ENCODE assay signal across 8 cellular contexts in the genomic region with DNA sequence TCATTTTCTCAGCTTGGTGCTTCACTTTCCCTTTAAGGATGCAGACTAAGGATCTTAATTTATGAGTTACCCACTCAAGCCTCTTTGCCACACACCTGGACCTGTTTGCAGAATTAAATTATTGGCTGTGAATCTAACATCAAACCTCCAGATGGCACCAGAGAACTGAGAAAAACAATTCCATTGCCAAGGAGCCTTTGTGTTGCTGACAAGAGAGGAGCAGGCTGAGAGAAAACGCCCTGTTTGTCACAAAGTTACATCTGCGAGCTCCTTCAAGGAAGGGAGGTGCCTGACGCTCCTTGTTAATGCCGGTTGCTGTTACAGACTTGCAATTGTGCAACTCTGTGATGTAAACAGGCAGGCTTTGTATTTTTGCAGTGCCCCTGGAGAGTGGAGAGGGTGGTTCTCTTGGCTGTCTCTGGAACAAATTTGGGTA. TPM values are rescaled to one million over a fixed set of nuclear protein-coding genes. Genes with fewer than 3 reads are reported as not detected.
DNase-seq lines count a peak whose midpoint lies in the region; FAIRE-seq and TF ChIP-seq lines count a peak whose summit lies in the region.

No MANE protein-coding gene starts in this region.

- POLR2A ChIA-PET in endothelial cell of umbilical vein (lab: Charles Lee) = no interaction called here

- peak; percentile 89 for FAIRE-seq in endothelial cell of umbilical vein (lab: Jason Lieb, UNC)

- in situ Hi-C loops in SK-MEL-5 (cut with HindIII; ENCODE audit: low pct_unique_long_range_greater_than_20kb, low sequenced_read_pairs) = no loop called here

- H2AFZ ChIP-seq in endothelial cell of umbilical vein (ENCODE audit: low read depth, low read length) = no peak overlapping the region

- CTCF ChIA-PET in endothelial cell of umbilical vein (lab: Charles Lee) = interaction anchor here (0.8 to 3.3 kb wide), 19 partner anchors 9 to 788 kb away, joined by 3 to 29 read pairs (median 4); no protein-coding TSS in a partner anchor

- dilution Hi-C loops in endothelial cell of umbilical vein (cut with MboI; ENCODE audit: extremely low pct_ligation_motif_present, low sequenced_read_pairs) = no loop called here

- no peaks in the 10 kb centered on the region for H3K9me1 ChIP-seq in endothelial cell of umbilical vein (replicated peaks; ENCODE audit: control insufficient read depth, extremely low read depth, insufficient read depth, low read length)

- H3K4me2 ChIP-seq in endothelial cell of umbilical vein (ENCODE audit: insufficient read depth, low read length) = no peak overlapping the region

- intact Hi-C loops in endothelial cell of umbilical vein (cut with micrococcal nuclease) = loop anchor here (1.0 to 2.0 kb wide), 4 partner anchors 529 to 788 kb away; no protein-coding TSS in a partner anchor

- peaks cover 0 to 2% of the 10 kb centered on the region in 2 experiments for H3K27me3 ChIP-seq in endothelial cell of umbilical vein (ENCODE audit: control insufficient read depth in 2 of 2, insufficient read depth in 2 of 2, low read length in 2 of 2)

- no peaks in the 10 kb centered on the region for H3K4me1 ChIP-seq in endothelial cell of umbilical vein (ENCODE audit: control insufficient read depth, extremely low read depth, insufficient read depth, low read length)

- DNase-seq in GDM1 (lab: John Stamatoyannopoulos, UW) = peak; percentile 69
- DNase-seq in NCI-H1048 (lab: John Stamatoyannopoulos, UW) = peak; percentile 34
- DNase-seq in SK-MEL-5 (ENCODE audit: low read depth, low spot score) = peak; percentile 86
- peak; percentile 74 for DNase-seq in endothelial cell of umbilical vein (ENCODE audit: low read depth, low spot score)
- peak; percentile 86 for DNase-seq in medulla oblongata (ENCODE audit: extremely low spot score)
- no peak for DNase-seq in NK-92 treated with Interleukin-12 subunit alpha and Interleukin-12 subunit beta, amount 100 ng/mL, for 24 hours (lab: John Stamatoyannopoulos, UW)
- DNase-seq in HK-2 (ENCODE audit: unreplicated experiment) = no peak

- H3K4me3 ChIP-seq in endothelial cell of umbilical vein (replicated peaks in 1 of 3; ENCODE audit: insufficient read depth in 1 of 3, low read depth in 1 of 3, low read length in 3 of 3) = no peak overlapping the region

- no peaks in the 10 kb centered on the region for H3K9me3 ChIP-seq in endothelial cell of umbilical vein (replicated peaks; ENCODE audit: control insufficient read depth, insufficient read depth, low read length)

- H3K36me3 ChIP-seq in endothelial cell of umbilical vein (ENCODE audit: control insufficient read depth in 2 of 2, extremely low read depth in 1 of 2, insufficient read depth in 2 of 2, low read length in 2 of 2) = no peaks in the 10 kb centered on the region

- H4K20me1 ChIP-seq in endothelial cell of umbilical vein (replicated peaks; ENCODE audit: control insufficient read depth, extremely low read depth, insufficient read depth, low read length) = no peaks in the 10 kb centered on the region

- TF ChIP-seq CTCF in 22Rv1 (IDR thresholded peaks at IDR 0.05) = peak; percentile 72
- TF ChIP-seq CTCF in endothelial cell of umbilical vein (IDR thresholded peaks at IDR 0.05; ENCODE audit: extremely low read depth in 1 of 2, insufficient read depth in 1 of 2, low read depth in 1 of 2, low read length in 2 of 2) = peak; percentile 28 to 32

- H3K79me2 ChIP-seq in endothelial cell of umbilical vein (ENCODE audit: control insufficient read depth, insufficient read depth, low read length) = no peaks in the 10 kb centered on the region

- H3K27ac ChIP-seq in 22Rv1 (no peak overlapping the region), endothelial cell of umbilical vein (ENCODE audit: insufficient read depth, low read depth, low read length) (no peak overlapping the region)

- TF ChIP-seq POLR2A in endothelial cell of umbilical vein (IDR thresholded peaks at IDR 0.05; ENCODE audit: low read depth, low read length) = no peak

- H3K9ac ChIP-seq in endothelial cell of umbilical vein (replicated peaks; ENCODE audit: extremely low read depth, insufficient read depth, low read length) = no peak overlapping the region

- no TSS peak for BruUV-seq in endothelial cell of umbilical vein (replicated peaks; lab: Mats Ljungman, UMichigan)

TF ChIP-seq in endothelial cell of umbilical vein, 7 proteins besides CTCF, POLR2A, EP300 and RAD21:
- TF ChIP-seq EZH2 (IDR thresholded peaks at IDR 0.05; ENCODE audit: borderline replicate concordance, low read depth, low read length, severe bottlenecking) (no peak), MYC (IDR thresholded peaks at IDR 0.05; ENCODE audit: low read depth, low read length) (no peak), GATA2 (IDR thresholded peaks at IDR 0.05; ENCODE audit: insufficient read depth, insufficient read length, low read depth, low read length) (no peak), JUN (IDR thresholded peaks at IDR 0.05; ENCODE audit: borderline replicate concordance, insufficient read depth, insufficient read length, low read depth) (no peak), FOS (IDR thresholded peaks at IDR 0.05; ENCODE audit: borderline replicate concordance, insufficient read depth, low read length) (no peak), POLR2AphosphoS5 (IDR thresholded peaks at IDR 0.05; ENCODE audit: insufficient read depth, low read depth, low read length) (no peak)
- TF ChIP-seq, protein P1, sequence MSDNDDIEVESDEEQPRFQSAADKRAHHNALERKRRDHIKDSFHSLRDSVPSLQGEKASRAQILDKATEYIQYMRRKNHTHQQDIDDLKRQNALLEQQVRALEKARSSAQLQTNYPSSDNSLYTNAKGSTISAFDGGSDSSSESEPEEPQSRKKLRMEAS (IDR thresholded peaks at IDR 0.05; ENCODE audit: insufficient read depth, insufficient read length) = no peak
TF ChIP-seq in endothelial cell of umbilical vein: peak in this region for 0.

RNA-seq across cellular contexts. Expression of a gene that starts 36.3 kb away (rescaled TPM):
- total RNA-seq in SK-MEL-5 (2014; rRNA removed; shearing (Covaris generic)) = not detected in 2 replicates
- polyA plus RNA-seq in SK-MEL-5 (2015; cell fraction: cytosol; rRNA removed) = not detected in 2 replicates
- polyA plus RNA-seq in SK-MEL-5 (2015; cell fraction: nucleus; rRNA removed) = not detected in 2 replicates
- not detected in 2 replicates for total RNA-seq in endothelial cell of umbilical vein
- polyA plus RNA-seq in endothelial cell of umbilical vein = not detected in 2 replicates
- polyA plus RNA-seq in endothelial cell of umbilical vein (2011; cell fraction: cytosol; rRNA removed) = not detected in 2 replicates
- not detected in 2 replicates for polyA plus RNA-seq in endothelial cell of umbilical vein (2011; cell fraction: nucleus; rRNA removed)
- polyA plus RNA-seq in endothelial cell of umbilical vein (2012) = not detected in 2 replicates
- polyA minus RNA-seq in endothelial cell of umbilical vein = not detected in 2 replicates
- polyA minus RNA-seq in endothelial cell of umbilical vein (2011; cell fraction: cytosol; rRNA and poly(A)+ RNA removed) = not detected
- not detected in 2 replicates for polyA minus RNA-seq in endothelial cell of umbilical vein (2011; cell fraction: nucleus; rRNA and poly(A)+ RNA removed)

Comparison
In these comparisons a context has a peak if more than half of its experiments do, and no peak if none do; other contexts are left out.
1. DNase-seq: peak in GDM1 (single experiment), NCI-H1048 (single experiment), SK-MEL-5 (single experiment), endothelial cell of umbilical vein (single experiment) and medulla oblongata (single experiment); none in NK-92 treated with Interleukin-12 subunit alpha and Interleukin-12 subunit beta, amount 100 ng/mL, for 24 hours (single experiment) and HK-2 (single experiment).